7 cellular contexts compared by ENCODE assay signal in genomic region chr4:54091637-54092404, GRCh38. TPM values are rescaled to one million over a fixed set of nuclear protein-coding genes. Genes with fewer than 3 reads are reported as not detected.
DNase-seq lines count a peak whose midpoint lies in the region; ATAC-seq and TF ChIP-seq lines count a peak whose summit lies in the region.

No MANE protein-coding gene starts in this region.

- H3K36me3 ChIP-seq in lower lobe of right lung, result no peaks in the 10 kb centered on the region

- TF ChIP-seq CTCF in dorsolateral prefrontal cortex (IDR thresholded peaks at IDR 0.05 in 54 of 56, conservative IDR thresholded peaks at IDR 0.05 in 2 of 56; ENCODE audit: low read depth in 1 of 56, partially characterized antibody in 56 of 56) (no peak), lower lobe of right lung (IDR thresholded peaks at IDR 0.05) (no peak)

- intact Hi-C loops in dorsolateral prefrontal cortex (cut with DNase I), result loop anchor here (10.0 kb wide), 1 partner anchor 123 kb away; no protein-coding TSS in a partner anchor
- intact Hi-C loops in lower lobe of right lung (cut with DNase I), result no loop called here

- DNase-seq in NCI-H226, result peak; percentile 52
- peak; percentile 79 to 85 for DNase-seq in activated CD4-positive, alpha-beta T cell treated with anti-CD3 and anti-CD28 coated beads, Interleukin-2, amount 50 U/mL, for 4 hours
- peak; percentile 50 to 86 (median 74) for DNase-seq in dorsolateral prefrontal cortex
- peak; percentile 89 for DNase-seq in lower lobe of right lung
- DNase-seq in stimulated activated CD4-positive, alpha-beta T cell treated with anti-CD3 and anti-CD28 coated beads, TNF-alpha, amount 100 ng/mL, for 1 hour (ENCODE audit: low read depth in 3 of 3, low spot score in 1 of 3), result peak; percentile 59 to 70 (median 60)

- peaks cover 0 to 91% (median 37%) of the 10 kb centered on the region in 45 donors for H3K27me3 ChIP-seq in dorsolateral prefrontal cortex
- peaks cover 64% of the 10 kb centered on the region for H3K27me3 ChIP-seq in lower lobe of right lung (ENCODE audit: low read depth)

- peak overlapping the region; percentile 36 to 73 (median 57) for H3K4me3 ChIP-seq in dorsolateral prefrontal cortex
- H3K4me3 ChIP-seq in lower lobe of right lung, result peak overlapping the region; percentile 54

- H3K27ac ChIP-seq in dorsolateral prefrontal cortex (peak overlapping the region in 22 of 59 donors; percentile 10 to 55 (median 32)), lower lobe of right lung (no peak overlapping the region)

- peak; percentile 72 for ATAC-seq in GM18517 (IDR thresholded peaks at IDR 0.05; ENCODE audit: unreplicated experiment)
- ATAC-seq in HG02943 (IDR thresholded peaks at IDR 0.05; ENCODE audit: low read depth, unreplicated experiment), result peak; percentile 75
- ATAC-seq in lower lobe of right lung, result peak; percentile 91 to 96

- H3K9me3 ChIP-seq in lower lobe of right lung, result no peaks in the 10 kb centered on the region

- peaks cover 20% of the 10 kb centered on the region for H3K4me1 ChIP-seq in lower lobe of right lung

RNA-seq across cellular contexts. Expression of gene GSX2, which starts 8.1 kb away (rescaled TPM):
- 1 to 10 TPM in 37 of 120 experiments, under 1 TPM in 52, not detected in 31; 0.22 to 3.0 (median 0.85) TPM for total RNA-seq in dorsolateral prefrontal cortex
- not detected for total RNA-seq in lower lobe of right lung

RNA-seq across cellular contexts. Expression of gene CHIC2, which starts 27.4 kb away (rescaled TPM):
- total RNA-seq in dorsolateral prefrontal cortex (10 to 100 TPM; 10.0 to 28.8 (median 19.4) TPM), lower lobe of right lung (30.1 TPM)
